9 cellular contexts compared by ENCODE assay signal in the genomic region with DNA sequence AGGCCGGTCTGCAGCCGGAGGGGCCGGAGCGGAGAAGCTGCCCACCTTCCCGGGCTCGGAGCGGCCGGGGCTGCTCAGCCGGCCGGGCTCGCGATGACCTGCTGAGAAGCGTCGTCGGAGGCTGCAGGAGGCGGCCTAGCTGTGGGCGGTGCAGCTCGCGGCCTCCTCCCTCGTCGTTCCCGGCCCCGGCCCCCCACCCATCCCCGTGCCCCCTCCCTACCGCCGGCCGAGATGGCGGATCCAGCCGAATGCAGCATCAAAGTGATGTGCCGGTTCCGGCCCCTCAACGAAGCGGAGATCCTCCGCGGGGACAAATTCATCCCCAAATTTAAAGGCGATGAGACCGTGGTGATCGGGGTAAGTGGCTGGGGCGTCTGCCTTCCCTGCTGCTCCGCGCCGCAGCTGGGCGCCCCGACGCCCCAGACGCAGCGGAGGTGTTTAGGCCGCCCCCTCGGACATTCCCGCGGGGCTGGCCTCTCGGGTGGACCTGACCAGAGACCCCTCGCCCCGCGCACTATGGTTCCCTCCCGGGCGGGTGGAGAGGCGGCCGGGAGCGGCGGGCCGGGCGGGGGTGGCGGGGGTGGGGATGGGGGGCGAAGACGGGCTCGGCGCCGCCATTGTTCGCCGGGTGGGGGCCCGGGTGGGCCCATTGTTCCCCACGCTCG. TPM values are rescaled to one million over a fixed set of nuclear protein-coding genes. Genes with fewer than 3 reads are reported as not detected.
DNase-seq lines count a peak whose midpoint lies in the region; ATAC-seq and TF ChIP-seq lines count a peak whose summit lies in the region.
"Had no signal": no experiment of that assay in that cellular context is flagged by ENCODE, and none has a peak within 500 bp of the region (broad histone marks: within the 10 kb centered on the region; RNA-seq: fewer than 3 reads in every experiment).

No MANE protein-coding gene starts in this region.

- H3K9me3 ChIP-seq in HUES6 (ENCODE audit: control insufficient read depth, insufficient read depth, low read depth, low read length) = peaks cover 4% of the 10 kb centered on the region
- peaks cover 0 to 3% (median 0%) of the 10 kb centered on the region in 3 donors for H3K9me3 ChIP-seq in body of pancreas

- H3K27ac Mint-ChIP-seq in natural killer cell treated with Interleukin-12 subunit alpha and Interleukin-12 subunit beta and Interleukin-15 and Interleukin-18, amount 100 ng/mL, for 72 hours = no peak overlapping the region

- H3K27ac ChIP-seq in HUES6 (ENCODE audit: low read depth, low read length) (no peak overlapping the region), body of pancreas (no peak overlapping the region)

- H3K9ac ChIP-seq in HUES6 (ENCODE audit: low read length) = peak overlapping the region; percentile 82

- peak; percentile 49 for ATAC-seq in GM21528 (IDR thresholded peaks at IDR 0.05; ENCODE audit: low FRiP score, unreplicated experiment)
- peak; percentile 22 for ATAC-seq in body of pancreas
- ATAC-seq in natural killer cell treated with Interleukin-12 subunit alpha and Interleukin-12 subunit beta and Interleukin-15 and Interleukin-18, amount 100 ng/mL, for 72 hours = peak; percentile 27 to 56
- ATAC-seq in GM18870 (IDR thresholded peaks at IDR 0.05; ENCODE audit: unreplicated experiment) = no peak

- DNase-seq in NCI-H2227 (lab: John Stamatoyannopoulos, UW; ENCODE audit: unreplicated experiment) (peak; percentile 84), NCI-H2227 treated with DMSO at 0.1 percent for 48 hours (lab: John Stamatoyannopoulos, UW) (no peak), body of pancreas (no peak), epidermal melanocyte (ENCODE audit: insufficient read length, low spot score) (no peak)
- DNase-seq in natural killer cell treated with Interleukin-12 subunit alpha and Interleukin-12 subunit beta and Interleukin-15 and Interleukin-18, amount 100 ng/mL, for 72 hours (ENCODE audit: low spot score) = no peak
- DNase-seq: DND-41 had no signal

- 2% methylated on average over 55 of the region's 74 CpGs; no CpG with 5 or more reads in 1 of the 2 donors for WGBS in body of pancreas, 2 donors

- H3K27me3 Mint-ChIP-seq in natural killer cell treated with Interleukin-12 subunit alpha and Interleukin-12 subunit beta and Interleukin-15 and Interleukin-18, amount 100 ng/mL, for 72 hours = peaks cover 45 to 55% of the 10 kb centered on the region in 2 donors

- intact Hi-C loops in body of pancreas (cut with DNase I) = no loop called here

- peaks cover 8% of the 10 kb centered on the region; the same call in 1 of the 2 replicates for H3K36me3 ChIP-seq in HUES6 (ENCODE audit: control insufficient read depth, insufficient read depth, low read length)
- H3K36me3 ChIP-seq in body of pancreas (replicated peaks in 1 of 2; ENCODE audit: insufficient read depth in 1 of 2, low read depth in 2 of 2) = no peaks in the 10 kb centered on the region

- H3K4me1 Mint-ChIP-seq in natural killer cell treated with Interleukin-12 subunit alpha and Interleukin-12 subunit beta and Interleukin-15 and Interleukin-18, amount 100 ng/mL, for 72 hours (ENCODE audit: low read depth in 2 of 2) = peaks cover 0 to 4% of the 10 kb centered on the region in 2 donors

- peaks cover 2% of the 10 kb centered on the region for H3K36me3 Mint-ChIP-seq in natural killer cell treated with Interleukin-12 subunit alpha and Interleukin-12 subunit beta and Interleukin-15 and Interleukin-18, amount 100 ng/mL, for 72 hours

- peaks cover 15% of the 10 kb centered on the region for H3K27me3 ChIP-seq in HUES6 (ENCODE audit: control insufficient read depth, insufficient read depth, low read length)
- H3K27me3 ChIP-seq in body of pancreas = peaks cover 0 to 15% of the 10 kb centered on the region in 2 donors

- TF ChIP-seq POLR2A in body of pancreas (IDR thresholded peaks at IDR 0.05) = no peak

- H3K4me3 ChIP-seq in HUES6 (ENCODE audit: low read depth, low read length) = peak overlapping the region; percentile 68
- H3K4me3 ChIP-seq in body of pancreas = no peak overlapping the region

- H3K4me1 ChIP-seq in HUES6 (ENCODE audit: control insufficient read depth, insufficient read depth, low read length) (peaks cover 7% of the 10 kb centered on the region), body of pancreas (peaks cover 25% of the 10 kb centered on the region)

- H3K9me3 Mint-ChIP-seq in natural killer cell treated with Interleukin-12 subunit alpha and Interleukin-12 subunit beta and Interleukin-15 and Interleukin-18, amount 100 ng/mL, for 72 hours = no peaks in the 10 kb centered on the region

- peak overlapping the region; percentile 52 for H3K4me3 Mint-ChIP-seq in natural killer cell treated with Interleukin-12 subunit alpha and Interleukin-12 subunit beta and Interleukin-15 and Interleukin-18, amount 100 ng/mL, for 72 hours

- no peak for TF ChIP-seq CTCF in body of pancreas (IDR thresholded peaks at IDR 0.05)

RNA-seq across cellular contexts. Expression of gene KIF5C, which starts 0.5 kb away (rescaled TPM):
- 1 to 10 TPM; 2.0 to 2.6 TPM for total RNA-seq in body of pancreas
- total RNA-seq in natural killer cell treated with Interleukin-12 subunit alpha and Interleukin-12 subunit beta and Interleukin-15 and Interleukin-18, amount 100 ng/mL, for 72 hours = 1 to 10 TPM; 2.6 to 8.6 TPM
